ENCODE assay signal across 18 cellular contexts in genomic region chr2:12119841-12120240, GRCh38.
DNase-seq lines count a peak whose midpoint lies in the region; ATAC-seq and TF ChIP-seq lines count a peak whose summit lies in the region.
"Had no signal": no experiment of that assay in that cellular context is flagged by ENCODE, and none has a peak within 500 bp of the region (broad histone marks: within the 10 kb centered on the region; RNA-seq: fewer than 3 reads in every experiment).

No MANE protein-coding gene starts in this region.

- H3K36me3 ChIP-seq in mammary epithelial cell (ENCODE audit: insufficient read depth, low read length) (no peaks in the 10 kb centered on the region), RWPE2 (ENCODE audit: low read depth) (no peaks in the 10 kb centered on the region)

- no peaks in the 10 kb centered on the region for H4K20me1 ChIP-seq in mammary epithelial cell (ENCODE audit: insufficient read depth, low read length)

- no peaks in the 10 kb centered on the region for H3K27me3 ChIP-seq in mammary epithelial cell (ENCODE audit: insufficient read depth, low read length)
- H3K27me3 ChIP-seq in RWPE2 (ENCODE audit: insufficient read depth, poor library complexity, severe bottlenecking): no peaks in the 10 kb centered on the region

- H3K27ac Mint-ChIP-seq in MCF 10A (ENCODE audit: low read depth, unreplicated experiment): no peak overlapping the region
- H3K27ac Mint-ChIP-seq in activated T-cell treated with anti-CD3 and anti-CD28 coated beads, Interleukin-2, amount 50 U/mL, for 72 hours: no peak overlapping the region
- H3K27ac Mint-ChIP-seq: activated CD4-positive, alpha-beta T cell treated with anti-CD3 and anti-CD28 coated beads for 36 hours; CD4-positive, CD25-positive, alpha-beta regulatory T cell; nephron had no signal

- no TSS peak for BruUV-seq in MCF 10A (replicated peaks; lab: Mats Ljungman, UMichigan)
- BruUV-seq in mammary epithelial cell (replicated peaks; lab: Mats Ljungman, UMichigan): no TSS peak

- no peaks in the 10 kb centered on the region for H3K4me1 ChIP-seq in mammary epithelial cell (ENCODE audit: insufficient read depth, low read length)
- peaks cover 7% of the 10 kb centered on the region for H3K4me1 ChIP-seq in RWPE2 (ENCODE audit: insufficient read depth, poor library complexity, severe bottlenecking)

- no peaks in the 10 kb centered on the region for H3K4me1 Mint-ChIP-seq in MCF 10A (ENCODE audit: insufficient read depth, unreplicated experiment)
- H3K4me1 Mint-ChIP-seq in activated T-cell treated with anti-CD3 and anti-CD28 coated beads, Interleukin-2, amount 50 U/mL, for 72 hours (ENCODE audit: low read depth): no peaks in the 10 kb centered on the region
- H3K4me1 Mint-ChIP-seq: activated CD4-positive, alpha-beta T cell treated with anti-CD3 and anti-CD28 coated beads for 36 hours; central memory CD8-positive, alpha-beta T cell had no signal

- no peaks in the 10 kb centered on the region for H3K36me3 Mint-ChIP-seq in MCF 10A (ENCODE audit: insufficient read depth, unreplicated experiment)
- no peaks in the 10 kb centered on the region for H3K36me3 Mint-ChIP-seq in activated T-cell treated with anti-CD3 and anti-CD28 coated beads, Interleukin-2, amount 50 U/mL, for 72 hours (ENCODE audit: insufficient read depth in 2 of 2)
- H3K36me3 Mint-ChIP-seq: CD4-positive, CD25-positive, alpha-beta regulatory T cell had no signal

- no peak overlapping the region for H3K9ac ChIP-seq in mammary epithelial cell (ENCODE audit: insufficient read depth, low read length)

- no peak overlapping the region for H3K4me3 Mint-ChIP-seq in MCF 10A (ENCODE audit: unreplicated experiment)
- H3K4me3 Mint-ChIP-seq in activated T-cell treated with anti-CD3 and anti-CD28 coated beads, Interleukin-2, amount 50 U/mL, for 72 hours: no peak overlapping the region
- H3K4me3 Mint-ChIP-seq: activated CD4-positive, alpha-beta T cell treated with anti-CD3 and anti-CD28 coated beads for 36 hours; CD4-positive, CD25-positive, alpha-beta regulatory T cell; central memory CD8-positive, alpha-beta T cell; nephron had no signal

- no peaks in the 10 kb centered on the region for H3K79me2 ChIP-seq in mammary epithelial cell (ENCODE audit: insufficient read depth, low read length)

- intact Hi-C loops in MCF 10A (cut with micrococcal nuclease): no loop called here
- intact Hi-C loops in mammary epithelial cell (cut with micrococcal nuclease): no loop called here

- peak; percentile 41; the same call in 1 of the 3 replicates for ATAC-seq in RWPE2 (ENCODE audit: low read depth)
- no peak for ATAC-seq in activated T-cell treated with anti-CD3 and anti-CD28 coated beads, Interleukin-2, amount 50 U/mL, for 72 hours (replicated peaks in 1 of 2)
- ATAC-seq: activated CD4-positive, alpha-beta T cell treated with anti-CD3 and anti-CD28 coated beads for 36 hours had no signal

- no peak overlapping the region for H2AFZ ChIP-seq in mammary epithelial cell (ENCODE audit: low read depth, low read length)

- DNase-seq in MCF 10A (ENCODE audit: unreplicated experiment) (peak; percentile 33), mammary epithelial cell (no peak), RWPE2 (ENCODE audit: low spot score) (no peak), fibroblast of peridontal ligament (ENCODE audit: extremely low read depth) (peak; percentile 57), HuH-7 (ENCODE audit: low spot score) (no peak), cerebellar cortex (ENCODE audit: low spot score) (no peak), OCI-M1 (lab: John Stamatoyannopoulos, UW) (no peak)
- DNase-seq in activated T-cell treated with anti-CD3 and anti-CD28 coated beads, Interleukin-2, amount 50 U/mL, for 72 hours: no peak
- DNase-seq: 8988T; activated CD4-positive, alpha-beta T cell treated with anti-CD3 and anti-CD28 coated beads for 36 hours; CD4-positive, CD25-positive, alpha-beta regulatory T cell; effector memory CD4-positive, alpha-beta T cell; kidney glomerular epithelial cell; NCI-H1105; stimulated activated CD8-positive, alpha-beta memory T cell treated with anti-CD3 and anti-CD28 coated beads, Interleukin-4, amount 100 ng/mL, for 48 hours had no signal

- H3K27ac ChIP-seq in mammary epithelial cell (ENCODE audit: insufficient read depth, low read depth, low read length): no peak overlapping the region
- no peak overlapping the region for H3K27ac ChIP-seq in RWPE2 (ENCODE audit: poor library complexity, severe bottlenecking)

- H3K4me2 ChIP-seq in mammary epithelial cell (ENCODE audit: insufficient read depth, low read depth, low read length): no peak overlapping the region
- H3K4me2 ChIP-seq: smooth muscle cell had no signal

- POLR2A ChIA-PET in MCF 10A (lab: Yijun Ruan, JAX): interaction anchor here (0.7 kb wide), 1 partner anchor 8 kb away, joined by 3 read pairs; no protein-coding TSS in a partner anchor

- no peaks in the 10 kb centered on the region for H3K9me3 Mint-ChIP-seq in MCF 10A (ENCODE audit: unreplicated experiment)
- no peaks in the 10 kb centered on the region for H3K9me3 Mint-ChIP-seq in activated T-cell treated with anti-CD3 and anti-CD28 coated beads, Interleukin-2, amount 50 U/mL, for 72 hours
- H3K9me3 Mint-ChIP-seq: central memory CD8-positive, alpha-beta T cell; nephron had no signal

- CTCF ChIA-PET in MCF 10A (lab: Yijun Ruan, JAX): no interaction called here
- CTCF ChIA-PET in mammary epithelial cell (lab: Charles Lee; ENCODE audit: low non-redundant PET): no interaction called here

- in situ Hi-C loops in mammary epithelial cell (cut with MboI; ENCODE audit: low sequenced_read_pairs in 2 of 2): no loop called here

- dilution Hi-C loops in mammary epithelial cell (cut with HindIII; ENCODE audit: low sequenced_read_pairs): no loop called here

- no peak overlapping the region for H3K4me3 ChIP-seq in mammary epithelial cell (replicated peaks in 1 of 3; ENCODE audit: insufficient read depth in 1 of 3, low read depth in 2 of 3, low read length in 3 of 3)
- no peak overlapping the region for H3K4me3 ChIP-seq in RWPE2 (ENCODE audit: severe bottlenecking)
- H3K4me3 ChIP-seq: smooth muscle cell had no signal

- no peak for TF ChIP-seq CTCF in MCF 10A (IDR thresholded peaks at IDR 0.05; ENCODE audit: unreplicated experiment)
- TF ChIP-seq CTCF in mammary epithelial cell (conservative IDR thresholded peaks at IDR 0.05 in 1 of 2, IDR thresholded peaks at IDR 0.05 in 1 of 2; ENCODE audit: extremely low read depth in 1 of 2, insufficient read depth in 1 of 2, low read depth in 1 of 2, low read length in 2 of 2): no peak
- TF ChIP-seq CTCF in RWPE2 (IDR thresholded peaks at IDR 0.05; ENCODE audit: poor library complexity, severe bottlenecking): no peak

- no peaks in the 10 kb centered on the region for H3K9me3 ChIP-seq in mammary epithelial cell (replicated peaks; ENCODE audit: insufficient read depth, low read length)
- no peaks in the 10 kb centered on the region for H3K9me3 ChIP-seq in RWPE2 (ENCODE audit: severe bottlenecking)

- no peaks in the 10 kb centered on the region for H3K27me3 Mint-ChIP-seq in MCF 10A (ENCODE audit: insufficient read depth, unreplicated experiment)
- no peaks in the 10 kb centered on the region for H3K27me3 Mint-ChIP-seq in activated T-cell treated with anti-CD3 and anti-CD28 coated beads, Interleukin-2, amount 50 U/mL, for 72 hours (ENCODE audit: low read depth)
- H3K27me3 Mint-ChIP-seq: activated CD4-positive, alpha-beta T cell treated with anti-CD3 and anti-CD28 coated beads for 36 hours; CD4-positive, CD25-positive, alpha-beta regulatory T cell; central memory CD8-positive, alpha-beta T cell had no signal

Comparison
In these comparisons a context has a peak if more than half of its experiments do, and no peak if none do; other contexts are left out.
1. DNase-seq: peak in MCF 10A (single experiment) and fibroblast of peridontal ligament (single experiment); none in mammary epithelial cell (single experiment), RWPE2 (single experiment), HuH-7 (single experiment), cerebellar cortex (single experiment), activated T-cell treated with anti-CD3 and anti-CD28 coated beads, Interleukin-2, amount 50 U/mL, for 72 hours (0 of 2) and OCI-M1 (single experiment).